In the genomic region with DNA sequence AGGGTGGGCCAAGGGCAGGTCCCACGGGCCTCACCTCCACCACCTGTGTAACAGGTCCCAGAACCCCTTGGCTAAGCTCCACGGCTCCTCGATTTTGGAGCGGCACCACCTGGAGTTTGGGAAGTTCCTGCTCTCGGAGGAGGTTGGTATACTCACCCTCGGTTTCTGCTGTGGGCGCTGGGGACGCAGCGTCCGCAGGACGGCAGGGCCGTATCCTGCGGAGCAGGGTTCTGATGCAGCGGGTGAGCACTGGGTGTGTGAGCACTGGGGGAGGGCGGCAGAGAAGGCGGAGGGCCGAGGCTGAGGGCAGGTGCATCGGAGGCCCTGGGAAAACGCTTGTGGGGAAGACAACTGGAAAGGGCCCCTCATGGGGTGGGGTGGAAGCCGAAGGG, we compare ENCODE assay signal across 9 cellular contexts. TPM values are rescaled to one million over a fixed set of nuclear protein-coding genes. Genes with fewer than 3 reads are reported as not detected.
A peak's percentile ranks its signal among the peaks of the same experiment; 100 is the strongest.
DNase-seq lines count a peak whose midpoint lies in the region; ATAC-seq and TF ChIP-seq lines count a peak whose summit lies in the region.
"Had no signal": no experiment of that assay in that cellular context is flagged by ENCODE, and none has a peak within 500 bp of the region (broad histone marks: within the 10 kb centered on the region; RNA-seq: fewer than 3 reads in every experiment).

No MANE protein-coding gene starts in this region.

- H3K9me3 ChIP-seq in BLaER1 treated with 17β-estradiol and CSF1 and Interleukin-3, amounts not matched to agents 10 nM and 100 nM (replicated peaks in 1 of 11): no peaks in the 10 kb centered on the region
- H3K9me3 ChIP-seq in HUES64 (ENCODE audit: insufficient read depth, low read depth, low read length): no peaks in the 10 kb centered on the region
- no peaks in the 10 kb centered on the region for H3K9me3 ChIP-seq in endocrine pancreas (ENCODE audit: control insufficient read depth, low read length)
- H3K9me3 ChIP-seq in neutrophil: no peaks in the 10 kb centered on the region
- H3K9me3 ChIP-seq: SJSA1 had no signal

- H3K4me3 ChIP-seq in BLaER1 treated with 17β-estradiol and CSF1 and Interleukin-3, amounts not matched to agents 10 nM and 100 nM: peak overlapping the region; percentile 69 to 91 (median 80)
- H3K4me3 ChIP-seq in HUES64 (ENCODE audit: low read length) (peak overlapping the region; percentile 71), endocrine pancreas (ENCODE audit: control insufficient read depth, insufficient read depth, low read length) (no peak overlapping the region), neutrophil (ENCODE audit: low read depth in 1 of 2, low read length in 1 of 2) (peak overlapping the region; percentile 73 to 75)
- H3K4me3 ChIP-seq: SJSA1 had no signal

- 79% methylated on average over 20 of the region's 20 CpGs for WGBS in HUES64

- DNase-seq in AML-193 (lab: John Stamatoyannopoulos, UW): no peak
- no peak for DNase-seq in LoVo (ENCODE audit: low spot score)
- no peak for DNase-seq in GM19240 (ENCODE audit: insufficient read length, low spot score)

- no peaks in the 10 kb centered on the region for H3K27me3 ChIP-seq in BLaER1 treated with 17β-estradiol and CSF1 and Interleukin-3, amounts not matched to agents 10 nM and 100 nM
- H3K27me3 ChIP-seq in HUES64 (ENCODE audit: insufficient read depth, low read length): no peaks in the 10 kb centered on the region
- H3K27me3 ChIP-seq in endocrine pancreas (ENCODE audit: control insufficient read depth, insufficient read depth, low read length): no peaks in the 10 kb centered on the region
- H3K27me3 ChIP-seq in neutrophil: no peaks in the 10 kb centered on the region
- H3K27me3 ChIP-seq: SJSA1 had no signal

- peaks cover 26 to 38% (median 33%) of the 10 kb centered on the region in 10 experiments for H3K4me1 ChIP-seq in BLaER1 treated with 17β-estradiol and CSF1 and Interleukin-3, amounts not matched to agents 10 nM and 100 nM
- no peaks in the 10 kb centered on the region for H3K4me1 ChIP-seq in HUES64 (ENCODE audit: insufficient read depth, low read length)
- no peaks in the 10 kb centered on the region for H3K4me1 ChIP-seq in endocrine pancreas (ENCODE audit: control insufficient read depth, insufficient read depth, low read length)
- peaks cover 4 to 10% of the 10 kb centered on the region in 2 experiments for H3K4me1 ChIP-seq in neutrophil (ENCODE audit: control insufficient read depth in 1 of 2, insufficient read depth in 1 of 2, low read depth in 1 of 2, low read length in 1 of 2)
- H3K4me1 ChIP-seq: SJSA1 had no signal

- H3K9ac ChIP-seq in BLaER1 treated with 17β-estradiol and CSF1 and Interleukin-3, amounts not matched to agents 10 nM and 100 nM: peak overlapping the region; percentile 83 to 93 (median 90)
- peak overlapping the region; percentile 78 for H3K9ac ChIP-seq in HUES64 (ENCODE audit: low read depth, low read length)
- H3K9ac ChIP-seq in endocrine pancreas (ENCODE audit: control insufficient read depth, insufficient read depth, low read length): peak overlapping the region; percentile 63

- ATAC-seq in HG02623 (IDR thresholded peaks at IDR 0.05; ENCODE audit: unreplicated experiment): no peak

- peaks cover 0 to 19% (median 0%) of the 10 kb centered on the region in 11 experiments; a peak in 5 of 22 replicates for H3K36me3 ChIP-seq in BLaER1 treated with 17β-estradiol and CSF1 and Interleukin-3, amounts not matched to agents 10 nM and 100 nM
- H3K36me3 ChIP-seq in HUES64 (ENCODE audit: insufficient read depth, low read length) (no peaks in the 10 kb centered on the region), endocrine pancreas (ENCODE audit: control insufficient read depth, insufficient read depth, low read length) (no peaks in the 10 kb centered on the region), neutrophil (no peaks in the 10 kb centered on the region)
- H3K36me3 ChIP-seq: SJSA1 had no signal

- peak overlapping the region; percentile 67 to 93 (median 88) for H3K27ac ChIP-seq in BLaER1 treated with 17β-estradiol and CSF1 and Interleukin-3, amounts not matched to agents 10 nM and 100 nM
- no peak overlapping the region for H3K27ac ChIP-seq in HUES64 (ENCODE audit: low read depth, low read length)
- no peak overlapping the region for H3K27ac ChIP-seq in neutrophil
- H3K27ac ChIP-seq: SJSA1 had no signal

- H4K20me1 ChIP-seq in BLaER1 treated with 17β-estradiol and CSF1 and Interleukin-3, amounts not matched to agents 10 nM and 100 nM: no peaks in the 10 kb centered on the region; a peak in 1 of 22 replicates

- H3K4me2 ChIP-seq in BLaER1 treated with 17β-estradiol and CSF1 and Interleukin-3, amounts not matched to agents 10 nM and 100 nM: peak overlapping the region; percentile 87 to 99 (median 94)

- TF ChIP-seq CTCF in neutrophil (IDR thresholded peaks at IDR 0.05): no peak

RNA-seq across cellular contexts. Expression of a gene that starts 11.0 kb away (rescaled TPM):
- polyA plus RNA-seq in HUES64 (2013, experiment 1 of 2): 393 TPM
- polyA plus RNA-seq in HUES64 (2013, experiment 2 of 2): 422 TPM

RNA-seq across cellular contexts. Expression of a gene that starts 11.3 kb away (rescaled TPM):
- 5.2 TPM for polyA plus RNA-seq in HUES64 (2013, experiment 1 of 2)
- 5.5 TPM for polyA plus RNA-seq in HUES64 (2013, experiment 2 of 2)

RNA-seq across cellular contexts. Expression of a gene that starts 25.9 kb away (rescaled TPM):
- polyA plus RNA-seq in HUES64 (2013, experiment 1 of 2): 2.3 TPM
- polyA plus RNA-seq in HUES64 (2013, experiment 2 of 2): 2.5 TPM

RNA-seq across cellular contexts. Expression of a gene that starts 37.7 kb away (rescaled TPM):
- polyA plus RNA-seq in HUES64 (2013, experiment 1 of 2): 3.1 TPM
- polyA plus RNA-seq in HUES64 (2013, experiment 2 of 2): 3.5 TPM

RNA-seq across cellular contexts. Expression of a gene that starts 42.6 kb away (rescaled TPM):
- polyA plus RNA-seq in HUES64 (2013, experiment 1 of 2): 26.7 TPM
- 34.2 TPM for polyA plus RNA-seq in HUES64 (2013, experiment 2 of 2)

Comparison
In these comparisons a context has a peak if more than half of its experiments do, and no peak if none do; other contexts are left out.
1. H3K27ac ChIP-seq: peak in BLaER1 treated with 17β-estradiol and CSF1 and Interleukin-3, amounts not matched to agents 10 nM and 100 nM (11 of 11); none in HUES64 (single experiment) and neutrophil (single experiment).
2. Peak in every context shown above with its lines, with median percentiles within 50 percentile points of each other: H3K9ac ChIP-seq.